ENCODE assay signal across 8 cellular contexts in the genomic region with DNA sequence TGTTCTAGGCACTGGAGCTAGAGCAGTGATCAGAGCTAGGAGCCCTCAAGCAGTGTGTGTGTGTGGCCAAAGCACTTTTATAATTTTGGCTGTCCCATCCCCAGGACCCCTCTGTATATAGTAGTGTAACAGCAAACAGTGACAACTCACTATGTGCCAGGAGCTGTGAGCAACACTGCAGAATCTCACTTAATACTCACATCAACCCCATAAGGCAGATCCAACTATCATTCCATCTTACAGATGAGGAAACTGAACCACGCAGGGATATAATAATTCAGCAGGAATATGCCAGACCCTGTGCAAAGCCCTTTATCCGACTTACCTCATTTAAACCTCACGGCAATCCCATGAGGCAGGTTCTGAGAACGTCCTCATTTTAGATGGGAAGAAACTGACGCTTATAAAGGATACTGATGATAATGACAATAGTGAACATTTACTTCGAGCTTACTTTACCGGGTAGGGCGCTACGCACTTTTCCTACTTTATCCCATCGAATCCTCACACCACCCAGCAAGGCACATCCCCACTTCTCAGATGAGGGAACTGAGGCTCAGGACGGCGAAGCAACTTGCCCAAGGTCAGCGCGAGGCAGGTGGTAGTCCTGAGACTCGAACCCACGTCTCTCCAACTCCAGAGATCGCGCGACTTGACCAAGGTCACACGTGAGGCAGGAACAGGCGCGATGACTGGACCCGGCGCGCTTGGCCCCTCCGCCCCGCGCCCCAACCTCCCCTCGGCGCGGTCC. TPM values are rescaled to one million over a fixed set of nuclear protein-coding genes. Genes with fewer than 3 reads are reported as not detected.
DNase-seq lines count a peak whose midpoint lies in the region; ATAC-seq and TF ChIP-seq lines count a peak whose summit lies in the region.

No MANE protein-coding gene starts in this region.

- peak overlapping the region; percentile 91 for H3K4me3 Mint-ChIP-seq in mesothelial cell of epicardium
- H3K4me3 Mint-ChIP-seq in type B pancreatic cell, result peak overlapping the region; percentile 97

- in situ Hi-C loops in GM13976 (cut with MboI; ENCODE audit: low sequenced_read_pairs, unreplicated experiment), result no loop called here

- H3K4me1 Mint-ChIP-seq in mesothelial cell of epicardium, result peaks cover 34% of the 10 kb centered on the region
- peaks cover 45% of the 10 kb centered on the region for H3K4me1 Mint-ChIP-seq in type B pancreatic cell (ENCODE audit: unreplicated experiment)

- peaks cover 0 to 45% (median 16%) of the 10 kb centered on the region in 4 donors for H3K4me1 ChIP-seq in Peyer's patch
- peaks cover 8% of the 10 kb centered on the region for H3K4me1 ChIP-seq in colonic mucosa

- H3K9me3 Mint-ChIP-seq in mesothelial cell of epicardium (no peaks in the 10 kb centered on the region), type B pancreatic cell (no peaks in the 10 kb centered on the region)

- peak overlapping the region; percentile 73 to 80 for H3K9ac ChIP-seq in colonic mucosa (ENCODE audit: low read depth in 2 of 2, low read length in 2 of 2)

- peaks cover 0 to 19% (median 0%) of the 10 kb centered on the region in 3 donors for H3K36me3 ChIP-seq in Peyer's patch
- H3K36me3 ChIP-seq in colonic mucosa, result no peaks in the 10 kb centered on the region

- TF ChIP-seq POLR2A in Peyer's patch (IDR thresholded peaks at IDR 0.05), result no peak

- H3K36me3 Mint-ChIP-seq in mesothelial cell of epicardium (peaks cover 6% of the 10 kb centered on the region), type B pancreatic cell (peaks cover 19% of the 10 kb centered on the region)

- H3K27ac Mint-ChIP-seq in mesothelial cell of epicardium (peak overlapping the region; percentile 88), type B pancreatic cell (peak overlapping the region; percentile 94)

- no peaks in the 10 kb centered on the region for H3K27me3 Mint-ChIP-seq in mesothelial cell of epicardium (ENCODE audit: low read depth)
- H3K27me3 Mint-ChIP-seq in type B pancreatic cell, result no peaks in the 10 kb centered on the region

- peak; percentile 2 for ATAC-seq in HG02840 (IDR thresholded peaks at IDR 0.05; ENCODE audit: low FRiP score, unreplicated experiment)

- no peaks in the 10 kb centered on the region for H3K27me3 ChIP-seq in Peyer's patch
- no peaks in the 10 kb centered on the region for H3K27me3 ChIP-seq in colonic mucosa

- H3K4me3 ChIP-seq in Peyer's patch (peak overlapping the region; percentile 66 to 98 (median 76)), colonic mucosa (peak overlapping the region; percentile 91)

- DNase-seq in Daoy (ENCODE audit: low read depth) (peak; percentile 66), Peyer's patch (no peak), colonic mucosa (peak; percentile 44), mesothelial cell of epicardium (ENCODE audit: low spot score in 2 of 2, unreplicated experiment in 2 of 2) (no peak), type B pancreatic cell (ENCODE audit: extremely low spot score, unreplicated experiment) (no peak), GM13976 (ENCODE audit: low spot score) (no peak), NCI-H1105 (lab: John Stamatoyannopoulos, UW) (no peak)

- no peaks in the 10 kb centered on the region for H3K9me3 ChIP-seq in Peyer's patch
- no peaks in the 10 kb centered on the region for H3K9me3 ChIP-seq in colonic mucosa

- peak overlapping the region; percentile 92 to 97 (median 96) for H3K27ac ChIP-seq in Peyer's patch
- peak overlapping the region; percentile 11 for H3K27ac ChIP-seq in colonic mucosa

- no peak for TF ChIP-seq CTCF in Peyer's patch (IDR thresholded peaks at IDR 0.05)
- TF ChIP-seq CTCF in colonic mucosa (IDR thresholded peaks at IDR 0.05), result no peak
- no peak for TF ChIP-seq CTCF in mesothelial cell of epicardium (IDR thresholded peaks at IDR 0.05; ENCODE audit: unreplicated experiment)
- TF ChIP-seq CTCF in type B pancreatic cell (conservative IDR thresholded peaks at IDR 0.05), result no peak
- TF ChIP-seq CTCF in GM13976 (IDR thresholded peaks at IDR 0.05; ENCODE audit: borderline replicate concordance, control extremely low read depth, extremely low read depth, insufficient read depth, missing control alignments), result no peak

- intact Hi-C loops in colonic mucosa (cut with DNase I), result no loop called here

RNA-seq across cellular contexts. Expression of a gene that starts 0.7 kb away (rescaled TPM):
- 23.3 and 31.7 TPM in 2 replicates for total RNA-seq in Daoy (2014; rRNA removed; shearing (Covaris generic))
- total RNA-seq in Peyer's patch (10 to 100 TPM; 16.6 to 22.5 (median 19.1) TPM), colonic mucosa (10 to 100 TPM; 46.4 to 61.9 TPM), mesothelial cell of epicardium (28.1 to 36.5 TPM (median 33.2 TPM) in 3 replicates), type B pancreatic cell (ENCODE audit: low replicate concordance) (42.3 and 47.1 TPM in 2 replicates)

Comparison
In these comparisons a context has a peak if more than half of its experiments do, and no peak if none do; other contexts are left out.
1. DNase-seq: peak in Daoy (single experiment) and colonic mucosa (single experiment); none in Peyer's patch (0 of 3), mesothelial cell of epicardium (0 of 2), type B pancreatic cell (single experiment), GM13976 (single experiment) and NCI-H1105 (single experiment).